In genomic region chr22:44118645-44119315, GRCh38 we compare ENCODE assay signal across 24 cellular contexts.
A peak's percentile ranks its signal among the peaks of the same experiment; 100 is the strongest.
DNase-seq lines count a peak whose midpoint lies in the region; ATAC-seq, FAIRE-seq and TF ChIP-seq lines count a peak whose summit lies in the region.
"Had no signal": no experiment of that assay in that cellular context is flagged by ENCODE, and none has a peak within 500 bp of the region (broad histone marks: within the 10 kb centered on the region; RNA-seq: fewer than 3 reads in every experiment).

No MANE protein-coding gene starts in this region.

- H3K79me2 ChIP-seq in GM23338 (replicated peaks; ENCODE audit: insufficient read depth), result no peaks in the 10 kb centered on the region
- no peaks in the 10 kb centered on the region for H3K79me2 ChIP-seq in HCT116 (ENCODE audit: insufficient read depth, low read length)
- H3K79me2 ChIP-seq in neural progenitor cell (ENCODE audit: low read depth), result no peaks in the 10 kb centered on the region

- POLR2A ChIA-PET in HCT116 (lab: Charles Lee), result no interaction called here
- POLR2A ChIA-PET in WTC11 (lab: Charles Lee), result no interaction called here

- H4K20me1 ChIP-seq in GM23338 (replicated peaks; ENCODE audit: insufficient read depth) (no peaks in the 10 kb centered on the region), HCT116 (ENCODE audit: insufficient read depth) (no peaks in the 10 kb centered on the region), neural progenitor cell (ENCODE audit: low read depth) (no peaks in the 10 kb centered on the region)

- no peak for TF ChIP-seq RAD21 in HCT116 (IDR thresholded peaks at IDR 0.05; ENCODE audit: low read depth)

- H3K27me3 Mint-ChIP-seq in GM23338 (ENCODE audit: insufficient read depth, low read depth, poor library complexity) (peaks cover 11% of the 10 kb centered on the region), WTC11 (ENCODE audit: low read depth) (no peaks in the 10 kb centered on the region), neural progenitor cell (ENCODE audit: insufficient read depth, low read depth) (peaks cover 13% of the 10 kb centered on the region)
- H3K27me3 Mint-ChIP-seq: CD8-positive, alpha-beta memory T cell had no signal

- no peak overlapping the region for H2AFZ ChIP-seq in GM23338
- H2AFZ ChIP-seq in HCT116 (ENCODE audit: low read depth, low read length, poor library complexity, severe bottlenecking), result no peak overlapping the region
- H2AFZ ChIP-seq in neural progenitor cell (replicated peaks), result no peak overlapping the region

- peak overlapping the region; percentile 58; the same call in 1 of the 2 replicates for H3K27ac Mint-ChIP-seq in GM23338
- peak overlapping the region; percentile 29; the same call in 1 of the 2 replicates for H3K27ac Mint-ChIP-seq in WTC11
- peak overlapping the region; percentile 38 for H3K27ac Mint-ChIP-seq in neural progenitor cell
- H3K27ac Mint-ChIP-seq: HFFc6 had no signal

- no TSS peak for BruUV-seq in HCT116 (replicated peaks; lab: Mats Ljungman, UMichigan)

- H3K4me1 Mint-ChIP-seq in GM23338 (peaks cover 7% of the 10 kb centered on the region), WTC11 (peaks cover 5% of the 10 kb centered on the region), neural progenitor cell (no peaks in the 10 kb centered on the region)
- H3K4me1 Mint-ChIP-seq: CD8-positive, alpha-beta memory T cell had no signal

- no peak for TF ChIP-seq POLR2A in HCT116 (IDR thresholded peaks at IDR 0.05; ENCODE audit: borderline replicate concordance, extremely low read depth, insufficient read depth, insufficient read length)
- TF ChIP-seq POLR2A in GM12891 (IDR thresholded peaks at IDR 0.05; ENCODE audit: low read depth, low read length), result no peak

- H3K36me3 Mint-ChIP-seq in GM23338 (ENCODE audit: low read depth) (peaks cover 12% of the 10 kb centered on the region; the same call in 2 of the 3 replicates), WTC11 (no peaks in the 10 kb centered on the region; the same call in 1 of the 2 replicates), neural progenitor cell (no peaks in the 10 kb centered on the region)

- no peak for DNase-seq in GM23338 (ENCODE audit: low spot score)
- DNase-seq in HCT116 (ENCODE audit: low read depth, low spot score), result no peak
- DNase-seq in WTC11 (ENCODE audit: low spot score), result no peak
- DNase-seq in neural progenitor cell (ENCODE audit: low spot score), result no peak
- DNase-seq in GM12891 (ENCODE audit: insufficient read length, low spot score), result no peak
- DNase-seq in stimulated activated naive CD8-positive, alpha-beta T cell treated with anti-CD3 and anti-CD28 coated beads, Interleukin-15, Interleukin-2, amounts not matched to agents 100 U/mL and 50 U/mL, for 24 hours, result no peak
- DNase-seq in sciatic nerve (ENCODE audit: low spot score), result no peak
- DNase-seq: ACHN; C1 segment of cervical spinal cord; CD8-positive, alpha-beta memory T cell; DMS53; EL; HFFc6; NCI-H1417 treated with DMSO at 0.1 percent for 48 hours; NCI-H2029; NCI-H2171 treated with DMSO at 0.1 percent for 48 hours; NCI-H446; OCI-M1; RPMI8226; SJCRH30 had no signal

- CTCF ChIA-PET in HCT116 (lab: Charles Lee) (no interaction called here), WTC11 (lab: Charles Lee) (interaction anchor here (0.9 to 2.0 kb wide), 3 partner anchors 23 to 38 kb away, joined by 3 to 8 read pairs (median 4); no protein-coding TSS in a partner anchor)

- ATAC-seq in GM23338, result peak; percentile 53
- ATAC-seq in HCT116, result 0 out of 2 replicates have a peak, but pooled peaks have one; percentile 27
- peak; percentile 67 for ATAC-seq in WTC11
- ATAC-seq in stimulated activated naive CD8-positive, alpha-beta T cell treated with anti-CD3 and anti-CD28 coated beads, Interleukin-15, Interleukin-2, amounts not matched to agents 100 U/mL and 50 U/mL, for 24 hours, result no peak
- ATAC-seq in sciatic nerve, result no peak
- no peak for ATAC-seq in HG02759 (IDR thresholded peaks at IDR 0.05; ENCODE audit: unreplicated experiment)
- ATAC-seq: GM12878 had no signal

- H3K4me2 ChIP-seq in GM23338 (no peak overlapping the region), HCT116 (ENCODE audit: low read length) (no peak overlapping the region), neural progenitor cell (no peak overlapping the region)
- H3K4me2 ChIP-seq: KMS-11 had no signal

- H3K4me3 Mint-ChIP-seq in GM23338 (no peak overlapping the region), WTC11 (no peak overlapping the region), neural progenitor cell (no peak overlapping the region)
- H3K4me3 Mint-ChIP-seq: CD8-positive, alpha-beta memory T cell; HFFc6 had no signal

- H3K9me2 ChIP-seq in GM23338 (ENCODE audit: insufficient read depth) (no peaks in the 10 kb centered on the region), HCT116 (ENCODE audit: insufficient read depth) (no peaks in the 10 kb centered on the region)

- intact Hi-C loops in HCT116 (cut with micrococcal nuclease), result no loop called here
- intact Hi-C loops in sciatic nerve (cut with DNase I), result no loop called here

- no peaks in the 10 kb centered on the region for H3F3A ChIP-seq in GM23338 (replicated peaks; ENCODE audit: low read depth)
- no peaks in the 10 kb centered on the region for H3F3A ChIP-seq in neural progenitor cell (ENCODE audit: low read depth)

- H3K9me3 Mint-ChIP-seq in GM23338, result peaks cover 8% of the 10 kb centered on the region; the same call in 1 of the 3 replicates
- H3K9me3 Mint-ChIP-seq in WTC11, result peaks cover 15% of the 10 kb centered on the region
- H3K9me3 Mint-ChIP-seq in neural progenitor cell, result peaks cover 8% of the 10 kb centered on the region
- H3K9me3 Mint-ChIP-seq: HFFc6 had no signal

- H3K36me3 ChIP-seq in GM23338 (ENCODE audit: insufficient read depth) (no peaks in the 10 kb centered on the region), HCT116 (ENCODE audit: control insufficient read depth in 1 of 2, insufficient read depth in 2 of 2, low read length in 2 of 2) (no peaks in the 10 kb centered on the region), neural progenitor cell (no peaks in the 10 kb centered on the region)
- H3K36me3 ChIP-seq: SJCRH30 had no signal

- RAD21 ChIA-PET in HCT116 (lab: Charles Lee; ENCODE audit: low non-redundant PET in 1 of 2, low total read pairs in 2 of 2, uncharacterized antibody in 2 of 2, unreplicated experiment in 2 of 2), result no interaction called here

- no peak for TF ChIP-seq CTCF in GM23338 (conservative IDR thresholded peaks at IDR 0.05; ENCODE audit: low read depth in 2 of 2)
- TF ChIP-seq CTCF in HCT116 (IDR thresholded peaks at IDR 0.05 in 2 of 3, conservative IDR thresholded peaks at IDR 0.05 in 1 of 3; ENCODE audit: borderline replicate concordance in 1 of 3, insufficient read depth in 1 of 3, low read depth in 2 of 3, low read length in 2 of 3), result no peak
- no peak for TF ChIP-seq CTCF in WTC11 (IDR thresholded peaks at IDR 0.05)
- TF ChIP-seq CTCF in neural progenitor cell (IDR thresholded peaks at IDR 0.05), result no peak

- H3K9me3 ChIP-seq in HCT116 (ENCODE audit: control insufficient read depth in 1 of 2, insufficient read depth in 1 of 2, low read depth in 1 of 2, low read length in 2 of 2) (no peaks in the 10 kb centered on the region), neural progenitor cell (ENCODE audit: low read depth) (no peaks in the 10 kb centered on the region)
- H3K9me3 ChIP-seq: SJCRH30 had no signal

- H3K27ac ChIP-seq in GM23338 (ENCODE audit: low read depth) (no peak overlapping the region), HCT116 (ENCODE audit: low read depth, low read length) (no peak overlapping the region), neural progenitor cell (no peak overlapping the region)
- H3K27ac ChIP-seq: KMS-11, SJCRH30 had no signal

- H3K9ac ChIP-seq in HCT116 (ENCODE audit: low read length) (no peak overlapping the region), neural progenitor cell (no peak overlapping the region)
- H3K9ac ChIP-seq: KMS-11 had no signal

- no peaks in the 10 kb centered on the region for H3K4me1 ChIP-seq in GM23338 (ENCODE audit: insufficient read depth)
- no peaks in the 10 kb centered on the region for H3K4me1 ChIP-seq in HCT116 (ENCODE audit: control insufficient read depth in 1 of 2, insufficient read depth in 2 of 2, low read length in 2 of 2)
- no peaks in the 10 kb centered on the region for H3K4me1 ChIP-seq in neural progenitor cell
- H3K4me1 ChIP-seq: SJCRH30 had no signal

- no peak for FAIRE-seq in GM12891 (lab: Jason Lieb, UNC)
- FAIRE-seq: GM12878, GM18507 had no signal

- H3K4me3 ChIP-seq in GM23338, result no peak overlapping the region
- H3K4me3 ChIP-seq in HCT116 (replicated peaks in 1 of 2; ENCODE audit: low read depth in 1 of 2, low read length in 2 of 2), result no peak overlapping the region
- no peak overlapping the region for H3K4me3 ChIP-seq in neural progenitor cell
- H3K4me3 ChIP-seq: GM12878, SJCRH30 had no signal

- H3K27me3 ChIP-seq in GM23338 (ENCODE audit: insufficient read depth) (no peaks in the 10 kb centered on the region), HCT116 (ENCODE audit: insufficient read depth, low read length) (no peaks in the 10 kb centered on the region), neural progenitor cell (no peaks in the 10 kb centered on the region)
- H3K27me3 ChIP-seq: SJCRH30 had no signal

TF ChIP-seq in GM23338, 12 proteins besides CTCF, POLR2A, EP300 and RAD21 (continues in another document):
- TF ChIP-seq POLR2AphosphoS5 (IDR thresholded peaks at IDR 0.05; ENCODE audit: low read depth), result no peak

TF ChIP-seq in HCT116, 20 proteins besides CTCF, POLR2A, EP300 and RAD21 (continues in another document):
- TF ChIP-seq ZFX (IDR thresholded peaks at IDR 0.05) (no peak), ZNF274 (IDR thresholded peaks at IDR 0.05; ENCODE audit: low read depth, low read length) (no peak), ELF1 (IDR thresholded peaks at IDR 0.05; ENCODE audit: borderline replicate concordance, low read depth) (no peak)

TF ChIP-seq in WTC11, 78 proteins besides CTCF, POLR2A, EP300 and RAD21 (continues in another document):
- TF ChIP-seq KAT7 (CRISPR knock-in tag; IDR thresholded peaks at IDR 0.05; ENCODE audit: borderline replicate concordance), result no peak
- no peak for TF ChIP-seq ELF4 (CRISPR knock-in tag; IDR thresholded peaks at IDR 0.05; ENCODE audit: low read depth)

TF ChIP-seq in GM12891, 5 proteins besides CTCF, POLR2A, EP300 and RAD21:
- TF ChIP-seq POU2F2 (IDR thresholded peaks at IDR 0.05; ENCODE audit: low read depth, low read length), result no peak

Comparison
In these comparisons a context has a peak if more than half of its experiments do, and no peak if none do; other contexts are left out.
1. ATAC-seq: peak in GM23338 (single experiment), HCT116 (single experiment) and WTC11 (single experiment); none in stimulated activated naive CD8-positive, alpha-beta T cell treated with anti-CD3 and anti-CD28 coated beads, Interleukin-15, Interleukin-2, amounts not matched to agents 100 U/mL and 50 U/mL, for 24 hours (single experiment), sciatic nerve (single experiment) and HG02759 (single experiment).
2. Peak in every context shown above with its lines, with median percentiles within 50 percentile points of each other: H3K27ac Mint-ChIP-seq.